Comparison of ENCODE assay signal across 1 cellular context in genomic region chr14:36320210-36321003, GRCh38.
A peak's percentile ranks its signal among the peaks of the same experiment; 100 is the strongest.
TF ChIP-seq lines count a peak whose summit lies in the region.

TSS of gene MBIP (minus strand) at chr14:36320637. CDS start at chr14:36320588, 49 bp downstream.

TF ChIP-seq in GM12878, 131 proteins besides CTCF, POLR2A, EP300 and RAD21 (continued from another document and continues in another):
- no peak for TF ChIP-seq BCLAF1 (IDR thresholded peaks at IDR 0.05)
- no peak; the same call in 1 of the 2 replicates for TF ChIP-seq RBBP5 (conservative IDR thresholded peaks at IDR 0.05)
- TF ChIP-seq DPF2 (IDR thresholded peaks at IDR 0.05), result 0 out of 2 replicates have a peak, but pooled peaks have one; percentile 16
- TF ChIP-seq CEBPB (IDR thresholded peaks at IDR 0.05; ENCODE audit: borderline replicate concordance in 1 of 2, low read depth in 2 of 2, low read length in 2 of 2), result no peak
- no peak for TF ChIP-seq KDM1A (IDR thresholded peaks at IDR 0.05; ENCODE audit: borderline replicate concordance)
- 0 out of 2 replicates have a peak, but pooled peaks have one; percentile 36 for TF ChIP-seq BMI1 (IDR thresholded peaks at IDR 0.05; ENCODE audit: borderline replicate concordance)
- no peak for TF ChIP-seq SUZ12 (IDR thresholded peaks at IDR 0.05; ENCODE audit: unreplicated experiment)
- no peak for TF ChIP-seq ESRRA (IDR thresholded peaks at IDR 0.05; ENCODE audit: low read length)
- TF ChIP-seq MYC (IDR thresholded peaks at IDR 0.05; ENCODE audit: insufficient read depth, insufficient read length, insufficient replicate concordance, low read length, severe bottlenecking), result no peak
- TF ChIP-seq ZBED1 (IDR thresholded peaks at IDR 0.05; ENCODE audit: borderline replicate concordance), result no peak
- TF ChIP-seq RFX5 (IDR thresholded peaks at IDR 0.05; ENCODE audit: low read depth, low read length), result peak; percentile 63; the same call in 1 of the 2 replicates
- TF ChIP-seq SIX5 (IDR thresholded peaks at IDR 0.05; ENCODE audit: low read depth, low read length, severe bottlenecking), result peak; percentile 8
- peak; percentile 78; the same call in 1 of the 2 replicates for TF ChIP-seq YY1 (IDR thresholded peaks at IDR 0.05; ENCODE audit: low read depth, low read length)
- TF ChIP-seq STAT3 (IDR thresholded peaks at IDR 0.05; ENCODE audit: low read depth, low read length), result no peak
- no peak for TF ChIP-seq CHD1 (IDR thresholded peaks at IDR 0.05; ENCODE audit: low read depth, low read length)
- TF ChIP-seq JUND (IDR thresholded peaks at IDR 0.05; ENCODE audit: low read depth, low read length), result peak; percentile 56; the same call in 1 of the 2 replicates
- no peak for TF ChIP-seq USF2 (IDR thresholded peaks at IDR 0.05; ENCODE audit: borderline replicate concordance, low read depth, low read length)
- TF ChIP-seq NR2F1 (conservative IDR thresholded peaks at IDR 0.05), result no peak
- TF ChIP-seq GABPA (IDR thresholded peaks at IDR 0.05; ENCODE audit: low read depth), result no peak
- no peak for TF ChIP-seq MEF2B (IDR thresholded peaks at IDR 0.05; ENCODE audit: partially characterized antibody, poor library complexity, severe bottlenecking)
- TF ChIP-seq PRDM15 (CRISPR knock-in tag; IDR thresholded peaks at IDR 0.05), result no peak
- TF ChIP-seq ZNF592 (IDR thresholded peaks at IDR 0.05), result no peak
- TF ChIP-seq TCF3 (IDR thresholded peaks at IDR 0.05; ENCODE audit: borderline replicate concordance, insufficient read depth, low read depth, low read length), result no peak
- TF ChIP-seq TAF1 (IDR thresholded peaks at IDR 0.05; ENCODE audit: borderline replicate concordance, low read depth, low read length), result no peak; the same call in 1 of the 2 replicates
- no peak for TF ChIP-seq KLF5 (IDR thresholded peaks at IDR 0.05; ENCODE audit: partially characterized antibody)
- TF ChIP-seq ZNF622 (IDR thresholded peaks at IDR 0.05), result no peak
- TF ChIP-seq ZNF24 (IDR thresholded peaks at IDR 0.05), result no peak
- TF ChIP-seq NR2C2 (IDR thresholded peaks at IDR 0.05; ENCODE audit: borderline replicate concordance, control insufficient read depth, insufficient read length, low read depth), result no peak
- no peak for TF ChIP-seq ZNF384 (IDR thresholded peaks at IDR 0.05; ENCODE audit: borderline replicate concordance, low read depth, low read length)
- no peak for TF ChIP-seq IRF3 (IDR thresholded peaks at IDR 0.05)
- TF ChIP-seq NKRF (conservative IDR thresholded peaks at IDR 0.05), result no peak
- TF ChIP-seq LARP7 (IDR thresholded peaks at IDR 0.05), result no peak
- TF ChIP-seq SRF (IDR thresholded peaks at IDR 0.05; ENCODE audit: low read depth in 2 of 2, low read length in 2 of 2), result peak in 1 of 2 experiments; percentile 79; a peak in 2 of 4 replicates
- peak; percentile 98 for TF ChIP-seq PKNOX1 (IDR thresholded peaks at IDR 0.05)
- TF ChIP-seq HCFC1 (IDR thresholded peaks at IDR 0.05; ENCODE audit: low read length), result peak; percentile 60
- peak; percentile 88 for TF ChIP-seq CHD2 (IDR thresholded peaks at IDR 0.05; ENCODE audit: borderline replicate concordance, low read depth, low read length)
- TF ChIP-seq BACH1 (IDR thresholded peaks at IDR 0.05; ENCODE audit: borderline replicate concordance), result no peak
- peak; percentile 68 for TF ChIP-seq RUNX3 (IDR thresholded peaks at IDR 0.05; ENCODE audit: low read length)
- peak; percentile 78 for TF ChIP-seq MLLT1 (IDR thresholded peaks at IDR 0.05)
- TF ChIP-seq RCOR1 (conservative IDR thresholded peaks at IDR 0.05; ENCODE audit: low read depth, low read length), result no peak
- TF ChIP-seq ETV6 (conservative IDR thresholded peaks at IDR 0.05 in 1 of 2, IDR thresholded peaks at IDR 0.05 in 1 of 2; ENCODE audit: borderline replicate concordance in 1 of 2, low read depth in 1 of 2), result no peak
- peak; percentile 56; the same call in 1 of the 2 replicates for TF ChIP-seq ATF3 (IDR thresholded peaks at IDR 0.05; ENCODE audit: borderline replicate concordance, extremely low read depth, low read depth, low read length)
- TF ChIP-seq BCL11A (IDR thresholded peaks at IDR 0.05; ENCODE audit: low read depth, low read length), result no peak
- no peak for TF ChIP-seq IKZF1 (conservative IDR thresholded peaks at IDR 0.05)
